Comparison of ENCODE assay signal across 7 cellular contexts in genomic region chr17:17959520-17960361, GRCh38. TPM values are rescaled to one million over a fixed set of nuclear protein-coding genes. Genes with fewer than 3 reads are reported as not detected.
A peak's percentile ranks its signal among the peaks of the same experiment; 100 is the strongest.
DNase-seq lines count a peak whose midpoint lies in the region; ATAC-seq and TF ChIP-seq lines count a peak whose summit lies in the region.

No MANE protein-coding gene starts in this region.

- H3K36me3 ChIP-seq in ascending aorta (peaks cover 0 to 7% of the 10 kb centered on the region in 2 donors), liver (ENCODE audit: control insufficient read depth in 4 of 4, insufficient read depth in 3 of 4, low read depth in 1 of 4, low read length in 3 of 4) (no peaks in the 10 kb centered on the region), thyroid gland (no peaks in the 10 kb centered on the region)

- intact Hi-C loops in ascending aorta (cut with DNase I) (loop anchor here (5.0 kb wide), 1 partner anchor 82 kb away; no protein-coding TSS in a partner anchor), thyroid gland (cut with DNase I) (no loop called here)

- peak in 1 of 2 donors; percentile 17 for TF ChIP-seq RAD21 in liver (IDR thresholded peaks at IDR 0.05)

- H3K27ac ChIP-seq in ascending aorta: peak overlapping the region; percentile 77 to 81
- peak overlapping the region; percentile 10 to 43 for H3K27ac ChIP-seq in liver (ENCODE audit: low read depth in 1 of 2, low read length in 2 of 2)
- peak overlapping the region; percentile 44 to 82 (median 68) for H3K27ac ChIP-seq in thyroid gland

- WGBS in liver: 35% methylated on average over 7 of the region's 7 CpGs
- 40 to 41% methylated on average over 7 of the region's 7 CpGs for WGBS in thyroid gland, 2 donors

- no peak for TF ChIP-seq CTCF in ascending aorta (IDR thresholded peaks at IDR 0.05)
- no peak for TF ChIP-seq CTCF in liver (IDR thresholded peaks at IDR 0.05; ENCODE audit: low read depth, low read length, missing input control)
- TF ChIP-seq CTCF in thyroid gland (IDR thresholded peaks at IDR 0.05): no peak

- H3K27me3 ChIP-seq in ascending aorta (no peaks in the 10 kb centered on the region), liver (ENCODE audit: control insufficient read depth in 4 of 4, insufficient read depth in 4 of 4, low read length in 3 of 4) (no peaks in the 10 kb centered on the region), thyroid gland (no peaks in the 10 kb centered on the region)

- H3K4me3 ChIP-seq in ascending aorta: peak overlapping the region in 1 of 2 donors; percentile 17
- H3K4me3 ChIP-seq in liver (ENCODE audit: low read depth in 1 of 3, low read length in 3 of 3): peak overlapping the region in 1 of 3 donors; percentile 12
- H3K4me3 ChIP-seq in thyroid gland (replicated peaks in 1 of 3): no peak overlapping the region

- ATAC-seq in GM18517 (IDR thresholded peaks at IDR 0.05; ENCODE audit: unreplicated experiment): peak; percentile 63
- peak; percentile 42 for ATAC-seq in HG03108 (IDR thresholded peaks at IDR 0.05; ENCODE audit: unreplicated experiment)

- no peaks in the 10 kb centered on the region for H3K9me3 ChIP-seq in ascending aorta
- no peaks in the 10 kb centered on the region for H3K9me3 ChIP-seq in liver (ENCODE audit: control insufficient read depth in 4 of 4, low read length in 3 of 4)
- no peaks in the 10 kb centered on the region for H3K9me3 ChIP-seq in thyroid gland

- no peak for DNase-seq in ascending aorta (ENCODE audit: low spot score in 2 of 2)
- no peak for DNase-seq in thyroid gland
- DNase-seq in Kasumi-1 (lab: John Stamatoyannopoulos, UW): no peak
- no peak for DNase-seq in middle frontal gyrus (ENCODE audit: extremely low spot score, low spot score)

- H3K4me1 ChIP-seq in ascending aorta (peaks cover 0 to 30% of the 10 kb centered on the region in 2 donors), liver (ENCODE audit: control insufficient read depth in 4 of 4, insufficient read depth in 4 of 4, low read length in 3 of 4) (peaks cover 2 to 18% (median 12%) of the 10 kb centered on the region in 4 donors), thyroid gland (peaks cover 39 to 48% of the 10 kb centered on the region in 2 donors)

- peak overlapping the region in 1 of 2 donors; percentile 51 for H3K9ac ChIP-seq in liver (ENCODE audit: low read depth in 1 of 2, low read length in 2 of 2)

- no peak for TF ChIP-seq POLR2A in thyroid gland (IDR thresholded peaks at IDR 0.05)

TF ChIP-seq in liver, 16 proteins besides CTCF, POLR2A, EP300 and RAD21:
- peak; percentile 37 for TF ChIP-seq YY1 (IDR thresholded peaks at IDR 0.05)
- TF ChIP-seq SP1 (IDR thresholded peaks at IDR 0.05): no peak
- no peak for TF ChIP-seq TAF1 (conservative IDR thresholded peaks at IDR 0.05)
- no peak for TF ChIP-seq NR2F2 (IDR thresholded peaks at IDR 0.05)

RNA-seq across cellular contexts. Expression of gene TOM1L2, which starts 12.5 kb away (rescaled TPM):
- total RNA-seq in ascending aorta (39.0 TPM), liver (10 to 100 TPM in 1 of 2 donors, 1 to 10 TPM in 1; 5.0 to 24.0 TPM), thyroid gland (100 to 1,000 TPM; 138 to 881 (median 257) TPM)
- 10 to 100 TPM in 1 of 2 donors, 1 to 10 TPM in 1; 8.4 to 10.3 TPM for polyA plus RNA-seq in liver

RNA-seq across cellular contexts. Expression of gene DRC3, which starts 12.9 kb away (rescaled TPM):
- total RNA-seq in ascending aorta: 7.2 TPM
- total RNA-seq in liver: 1 to 10 TPM in 1 of 2 donors, under 1 TPM in 1; 0.61 to 1.5 TPM
- 1 to 10 TPM in 1 of 2 donors, under 1 TPM in 1; 0.72 to 1.5 TPM for polyA plus RNA-seq in liver
- 10 to 100 TPM; 18.5 to 28.7 (median 23.4) TPM for total RNA-seq in thyroid gland

Comparison
In these comparisons a context has a peak if more than half of its experiments do, and no peak if none do; other contexts are left out.
1. H3K27ac ChIP-seq: peak in every context shown above with its lines; median percentile 79 in ascending aorta; 68 in thyroid gland; 26 in liver.